ENCODE assay signal across 7 cellular contexts in the genomic region with DNA sequence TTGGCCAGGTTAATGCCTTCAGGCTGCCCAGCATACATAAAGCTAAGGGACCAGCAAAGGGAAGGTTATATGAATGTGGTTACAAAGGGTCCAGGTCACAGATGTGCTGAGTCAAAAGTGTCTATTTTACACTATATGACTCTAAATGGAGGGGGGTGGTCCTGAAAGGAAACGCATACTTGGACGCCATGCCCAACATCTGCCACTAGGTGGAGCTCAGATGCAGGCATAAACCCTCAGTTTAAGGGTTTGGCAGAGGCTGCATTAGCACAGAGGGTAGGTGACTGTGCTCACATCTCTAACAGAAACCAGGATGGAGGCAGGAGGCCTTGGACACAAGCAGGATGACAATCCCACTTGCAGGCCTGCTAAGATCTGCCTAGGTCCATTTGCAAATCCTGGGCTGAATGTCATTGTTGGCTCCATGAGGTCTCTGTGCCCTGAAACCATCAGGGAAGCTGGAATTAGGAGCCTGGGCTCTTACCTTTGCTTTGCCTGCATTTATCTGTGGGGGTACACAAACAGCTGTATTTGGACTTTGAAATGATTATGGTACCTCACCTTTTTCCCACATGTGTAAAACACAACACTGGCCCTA. TPM values are rescaled to one million over a fixed set of nuclear protein-coding genes. Genes with fewer than 3 reads are reported as not detected.
A peak's percentile ranks its signal among the peaks of the same experiment; 100 is the strongest.
DNase-seq lines count a peak whose midpoint lies in the region; ATAC-seq and TF ChIP-seq lines count a peak whose summit lies in the region.

No MANE protein-coding gene starts in this region.

- H3K27ac Mint-ChIP-seq in memory B cell: no peak overlapping the region

- peaks cover 7% of the 10 kb centered on the region for H3K27me3 Mint-ChIP-seq in memory B cell

- H3K4me3 Mint-ChIP-seq in memory B cell: no peak overlapping the region

- H3K4me1 Mint-ChIP-seq in memory B cell: peaks cover 5% of the 10 kb centered on the region

- ATAC-seq in HG03039 (IDR thresholded peaks at IDR 0.05; ENCODE audit: unreplicated experiment) (peak; percentile 66), memory B cell (ENCODE audit: low read depth) (peak; percentile 72)

- peak; percentile 12 to 79 for DNase-seq in NCI-H526 (lab: John Stamatoyannopoulos, UW)
- DNase-seq in activated CD4-positive, alpha-beta T cell treated with anti-CD3 and anti-CD28 coated beads, Interleukin-2, amount 50 U/mL, for 24 hours (ENCODE audit: low read depth in 1 of 2, low spot score in 1 of 2): peak; percentile 37 to 51
- DNase-seq in dermis microvascular lymphatic vessel endothelial cell (ENCODE audit: low read depth in 2 of 2): peak; percentile 55 to 73
- DNase-seq in memory B cell (ENCODE audit: low spot score in 2 of 2): peak; percentile 66 to 68
- DNase-seq in stimulated activated CD8-positive, alpha-beta memory T cell treated with anti-CD3 and anti-CD28 coated beads, Interleukin-15, amount 100 ng/mL, for 48 hours (ENCODE audit: low read depth in 2 of 2): peak; percentile 28 to 33

- peak; percentile 96 for TF ChIP-seq CTCF in GM12872 (IDR thresholded peaks at IDR 0.05; ENCODE audit: insufficient read depth, low read depth, low read length)

- H3K36me3 Mint-ChIP-seq in memory B cell: no peaks in the 10 kb centered on the region

- H3K9me3 Mint-ChIP-seq in memory B cell: no peaks in the 10 kb centered on the region

RNA-seq across cellular contexts. Expression of a gene that starts 55.8 kb away (rescaled TPM):
- total RNA-seq in dermis microvascular lymphatic vessel endothelial cell: 7.2 and 7.7 TPM in 2 replicates

Comparison
In these comparisons a context has a peak if more than half of its experiments do, and no peak if none do; other contexts are left out.
1. Peak in every context shown above with its lines: DNase-seq and ATAC-seq.